In genomic region chr7:38369816-38370493, GRCh38 we compare ENCODE assay signal across 9 cellular contexts.
DNase-seq lines count a peak whose midpoint lies in the region; ATAC-seq and TF ChIP-seq lines count a peak whose summit lies in the region.
"Had no signal": no experiment of that assay in that cellular context is flagged by ENCODE, and none has a peak within 500 bp of the region (broad histone marks: within the 10 kb centered on the region; RNA-seq: fewer than 3 reads in every experiment).

No MANE protein-coding gene starts in this region.

- H3K4me2 ChIP-seq in neuronal stem cell (ENCODE audit: insufficient read depth, low read length, poor library complexity, severe bottlenecking) = no peak overlapping the region

- DNase-seq in DMS 273 (lab: John Stamatoyannopoulos, UW; ENCODE audit: unreplicated experiment) = peak; percentile 96
- DNase-seq in HuH-7.5 (ENCODE audit: low spot score) = peak; percentile 43
- peak; percentile 74 for DNase-seq in Panc1 (ENCODE audit: low read depth, low spot score)
- DNase-seq in activated T-helper 1 cell treated with Interleukin-2 at 50 U/mL for 16 hours (ENCODE audit: low read depth) = peak; percentile 62
- peak; percentile 92 for DNase-seq in fibroblast of pulmonary artery (ENCODE audit: low read depth)
- peak; percentile 83 for DNase-seq in neuronal stem cell (ENCODE audit: low spot score)

- peak overlapping the region; percentile 41 for H3K18ac ChIP-seq in neuronal stem cell (ENCODE audit: low read length)

- H2BK5ac ChIP-seq in neuronal stem cell (ENCODE audit: low read length) = no peak overlapping the region

- H2BK12ac ChIP-seq in neuronal stem cell (ENCODE audit: low read length) = no peak overlapping the region

- H4K91ac ChIP-seq in neuronal stem cell (ENCODE audit: low read depth, low read length, poor library complexity) = no peak overlapping the region

- no peak overlapping the region for H2BK120ac ChIP-seq in neuronal stem cell (ENCODE audit: low read depth, low read length)

- no CpG with 5 or more reads among the region's 8 CpGs for WGBS in neuronal stem cell (ENCODE audit: extremely low coverage in 2 of 2, insufficient read length in 2 of 2, insufficient replicate concordance in 1 of 2), 2 donors

- H3K4me3 ChIP-seq in Panc1 (ENCODE audit: low read depth in 2 of 2, low read length in 2 of 2) = peak overlapping the region in 1 of 2 experiments; percentile 29; a peak in 2 of 4 replicates
- H3K4me3 ChIP-seq in fibroblast of pulmonary artery (replicated peaks; ENCODE audit: low read depth, low read length) = no peak overlapping the region
- H3K4me3 ChIP-seq in neuronal stem cell (ENCODE audit: low read length in 2 of 2) = no peak overlapping the region
- H3K4me3 ChIP-seq in subcutaneous abdominal adipose tissue (ENCODE audit: low read depth in 1 of 5, low read length in 5 of 5) = peak overlapping the region in 3 of 5 donors; percentile 15 to 36 (median 23)

- no TSS peak for BruUV-seq in Panc1 (replicated peaks; lab: Mats Ljungman, UMichigan)

- peak overlapping the region; percentile 75 for H2BK15ac ChIP-seq in neuronal stem cell (ENCODE audit: low read length)

- no peaks in the 10 kb centered on the region for H3K36me3 ChIP-seq in Panc1 (ENCODE audit: control insufficient read depth, insufficient read depth, low read length)
- H3K36me3 ChIP-seq in neuronal stem cell (replicated peaks in 1 of 2; ENCODE audit: control insufficient read depth in 2 of 2, insufficient read depth in 2 of 2, low read length in 2 of 2) = no peaks in the 10 kb centered on the region
- H3K36me3 ChIP-seq in subcutaneous abdominal adipose tissue (ENCODE audit: control insufficient read depth in 5 of 5, insufficient read depth in 5 of 5, low read length in 5 of 5) = no peaks in the 10 kb centered on the region

- H3K14ac ChIP-seq in neuronal stem cell (ENCODE audit: low read length) = no peak overlapping the region

- H3K27me3 ChIP-seq in Panc1 (ENCODE audit: control insufficient read depth, insufficient read depth, low read length) = no peaks in the 10 kb centered on the region
- no peaks in the 10 kb centered on the region for H3K27me3 ChIP-seq in neuronal stem cell (ENCODE audit: control insufficient read depth in 3 of 3, insufficient read depth in 3 of 3, low read depth in 1 of 3, low read length in 3 of 3)
- H3K27me3 ChIP-seq in subcutaneous abdominal adipose tissue (ENCODE audit: control insufficient read depth in 5 of 5, insufficient read depth in 4 of 5, low read length in 5 of 5) = no peaks in the 10 kb centered on the region

- POLR2A ChIA-PET in Panc1 (lab: Charles Lee) = interaction anchor here (0.6 kb wide), 1 partner anchor 201 kb away, joined by 6 read pairs; no protein-coding TSS in a partner anchor

- H3K79me1 ChIP-seq in neuronal stem cell (ENCODE audit: low read depth, low read length) = no peaks in the 10 kb centered on the region

- H3K4me1 ChIP-seq in Panc1 (ENCODE audit: control insufficient read depth, insufficient read depth, low read length) (no peaks in the 10 kb centered on the region), neuronal stem cell (ENCODE audit: control insufficient read depth in 2 of 2, insufficient read depth in 1 of 2, low read depth in 1 of 2, low read length in 2 of 2) (peaks cover 0 to 2% of the 10 kb centered on the region in 2 donors), subcutaneous abdominal adipose tissue (ENCODE audit: control insufficient read depth in 5 of 5, insufficient read depth in 5 of 5, low read length in 5 of 5) (peaks cover 0 to 25% (median 11%) of the 10 kb centered on the region in 5 donors)

- no peak overlapping the region for H3K4ac ChIP-seq in neuronal stem cell (ENCODE audit: low read length)

- H3K9me3 ChIP-seq in Panc1 (ENCODE audit: control insufficient read depth, insufficient read depth, low read depth, low read length) (no peaks in the 10 kb centered on the region), neuronal stem cell (replicated peaks in 1 of 2; ENCODE audit: control insufficient read depth in 2 of 2, insufficient read depth in 1 of 2, low read depth in 1 of 2, low read length in 2 of 2) (peaks cover 0 to 2% of the 10 kb centered on the region in 2 donors), subcutaneous abdominal adipose tissue (ENCODE audit: control insufficient read depth in 5 of 5, low read length in 5 of 5) (no peaks in the 10 kb centered on the region)

- no peak overlapping the region for H4K8ac ChIP-seq in neuronal stem cell (ENCODE audit: low read depth, low read length)

- H3K27ac ChIP-seq in Panc1 (ENCODE audit: low read length) (no peak overlapping the region), neuronal stem cell (replicated peaks; ENCODE audit: low read length) (no peak overlapping the region), subcutaneous abdominal adipose tissue (ENCODE audit: low read depth, low read length) (no peak overlapping the region)
- H3K27ac ChIP-seq: epithelial cell of prostate had no signal

- TF ChIP-seq CTCF in Panc1 (IDR thresholded peaks at IDR 0.05) = peak; percentile 98
- TF ChIP-seq CTCF in fibroblast of pulmonary artery (IDR thresholded peaks at IDR 0.05; ENCODE audit: low read length, missing control alignments) = peak; percentile 97

- no peak overlapping the region for H2AK5ac ChIP-seq in neuronal stem cell (ENCODE audit: low read depth, low read length)

- no peak overlapping the region for H3K23ac ChIP-seq in neuronal stem cell (ENCODE audit: low read depth, low read length, poor library complexity)

- H3K9ac ChIP-seq in neuronal stem cell (ENCODE audit: low read depth, low read length, poor library complexity) (no peak overlapping the region), subcutaneous abdominal adipose tissue (ENCODE audit: low read length in 5 of 5) (peak overlapping the region in 1 of 5 donors; percentile 10)

- CTCF ChIA-PET in Panc1 (lab: Charles Lee) = interaction anchor here (0.6 to 1.6 kb wide), 5 partner anchors 11 to 154 kb away, joined by 3 to 5 read pairs (median 4); no protein-coding TSS in a partner anchor

- intact Hi-C loops in Panc1 (cut with micrococcal nuclease; ENCODE audit: unreplicated experiment) = no loop called here

- in situ Hi-C loops in Panc1 (cut with HindIII; ENCODE audit: low pct_unique_long_range_greater_than_20kb, low sequenced_read_pairs) = no loop called here

- ATAC-seq in GM21529 (IDR thresholded peaks at IDR 0.05; ENCODE audit: unreplicated experiment) (peak; percentile 75), Panc1 (peak; percentile 98)

- H2AFZ ChIP-seq in neuronal stem cell (ENCODE audit: low read length) = peak overlapping the region; percentile 89

Comparison
In these comparisons a context has a peak if more than half of its experiments do, and no peak if none do; other contexts are left out.
1. DNase-seq: peak in every context shown above with its lines; median percentile 96 in DMS 273; 92 in fibroblast of pulmonary artery; 83 in neuronal stem cell; 74 in Panc1; 62 in activated T-helper 1 cell treated with Interleukin-2 at 50 U/mL for 16 hours; 43 in HuH-7.5.
2. H3K4me3 ChIP-seq: peak in subcutaneous abdominal adipose tissue (3 of 5); none in fibroblast of pulmonary artery (single experiment) and neuronal stem cell (0 of 2).